Comparison of ENCODE assay signal across 9 cellular contexts in genomic region chr2:111071480-111072143, GRCh38. TPM values are rescaled to one million over a fixed set of nuclear protein-coding genes. Genes with fewer than 3 reads are reported as not detected.
DNase-seq lines count a peak whose midpoint lies in the region; ATAC-seq and TF ChIP-seq lines count a peak whose summit lies in the region.
"Had no signal": no experiment of that assay in that cellular context is flagged by ENCODE, and none has a peak within 500 bp of the region (broad histone marks: within the 10 kb centered on the region; RNA-seq: fewer than 3 reads in every experiment).

No MANE protein-coding gene starts in this region.

- no peak for TF ChIP-seq CTCF in AG09309 (IDR thresholded peaks at IDR 0.05; ENCODE audit: control insufficient read depth, insufficient read depth, low read depth, low read length, missing control alignments)
- no peak for TF ChIP-seq CTCF in brain (conservative IDR thresholded peaks at IDR 0.05)

- no peak overlapping the region for H3K4me3 ChIP-seq in AG09309 (ENCODE audit: control insufficient read depth, low read depth, low read length)

- H3K27ac Mint-ChIP-seq in brain (peak overlapping the region in 3 of 5 experiments; percentile 56 to 68 (median 56)), immature natural killer cell (no peak overlapping the region)
- peak overlapping the region in 1 of 2 donors; percentile 18 for H3K27ac Mint-ChIP-seq in effector memory CD8-positive, alpha-beta T cell
- H3K27ac Mint-ChIP-seq: T-helper 1 cell treated with Interleukin-12 subunit alpha and Interleukin-12 subunit beta and Interleukin-4 antibody, amounts not matched to agents 30 μg/mL and 1 μg/mL, for 36 hours had no signal

- no peak for ATAC-seq in GM21367 (IDR thresholded peaks at IDR 0.05; ENCODE audit: unreplicated experiment)
- no peak for ATAC-seq in effector memory CD8-positive, alpha-beta T cell (replicated peaks)

- H3K4me3 Mint-ChIP-seq in brain, result no peak overlapping the region
- H3K4me3 Mint-ChIP-seq in immature natural killer cell, result no peak overlapping the region
- H3K4me3 Mint-ChIP-seq in effector memory CD8-positive, alpha-beta T cell, result no peak overlapping the region
- H3K4me3 Mint-ChIP-seq: T-helper 1 cell treated with Interleukin-12 subunit alpha and Interleukin-12 subunit beta and Interleukin-4 antibody, amounts not matched to agents 30 μg/mL and 1 μg/mL, for 36 hours had no signal

- H3K4me1 Mint-ChIP-seq in brain (peaks cover 20% of the 10 kb centered on the region), immature natural killer cell (no peaks in the 10 kb centered on the region)
- H3K4me1 Mint-ChIP-seq in effector memory CD8-positive, alpha-beta T cell (ENCODE audit: low read depth in 2 of 2), result peaks cover 0 to 1% of the 10 kb centered on the region in 2 donors

- DNase-seq in AG09309 (ENCODE audit: low read depth) (peak; percentile 5), HT-29 (ENCODE audit: low spot score) (peak; percentile 7), lung microvascular endothelial cell (ENCODE audit: low read depth in 2 of 2) (peak; percentile 96 to 98), immature natural killer cell (no peak), DMS79 treated with DMSO at 0.1 percent for 48 hours (lab: John Stamatoyannopoulos, UW) (no peak)
- DNase-seq in effector memory CD8-positive, alpha-beta T cell, result no peak

- H3K27me3 Mint-ChIP-seq in brain, result no peaks in the 10 kb centered on the region
- H3K27me3 Mint-ChIP-seq in immature natural killer cell (ENCODE audit: low read depth in 3 of 3), result peaks cover 0 to 2% (median 2%) of the 10 kb centered on the region in 3 donors
- H3K27me3 Mint-ChIP-seq in effector memory CD8-positive, alpha-beta T cell, result peaks cover 2 to 3% of the 10 kb centered on the region in 2 donors

- H3K36me3 Mint-ChIP-seq in brain, result no peaks in the 10 kb centered on the region
- H3K36me3 Mint-ChIP-seq in immature natural killer cell, result peaks cover 5 to 12% (median 11%) of the 10 kb centered on the region in 3 donors
- peaks cover 3% of the 10 kb centered on the region for H3K36me3 Mint-ChIP-seq in effector memory CD8-positive, alpha-beta T cell (ENCODE audit: insufficient read depth)

- H3K9me3 Mint-ChIP-seq in brain (peaks cover 19 to 30% (median 25%) of the 10 kb centered on the region in 5 experiments), immature natural killer cell (peaks cover 6 to 26% (median 19%) of the 10 kb centered on the region in 6 donors)
- peaks cover 0 to 4% of the 10 kb centered on the region in 2 donors for H3K9me3 Mint-ChIP-seq in effector memory CD8-positive, alpha-beta T cell

RNA-seq across cellular contexts. Expression of gene BCL2L11, which starts 49.1 kb away (rescaled TPM):
- total RNA-seq in HT-29 (2014; rRNA removed; shearing (Covaris generic)), result 9.7 and 24.5 TPM in 2 replicates
- polyA plus RNA-seq in brain (ENCODE audit: insufficient read depth, low read depth, low replicate concordance) (16.3 TPM), immature natural killer cell (1 to 10 TPM; 2.0 to 5.4 (median 4.8) TPM)
- total RNA-seq in lung microvascular endothelial cell, result 8.7 and 29.0 TPM in 2 replicates

Comparison
In these comparisons a context has a peak if more than half of its experiments do, and no peak if none do; other contexts are left out.
1. DNase-seq: peak in AG09309 (single experiment), HT-29 (single experiment) and lung microvascular endothelial cell (2 of 2); none in immature natural killer cell (0 of 3), DMS79 treated with DMSO at 0.1 percent for 48 hours (single experiment) and effector memory CD8-positive, alpha-beta T cell (0 of 3).
2. H3K27ac Mint-ChIP-seq: peak in brain (3 of 5); none in immature natural killer cell (0 of 6).